Comparison of ENCODE assay signal across 9 cellular contexts in the genomic region with DNA sequence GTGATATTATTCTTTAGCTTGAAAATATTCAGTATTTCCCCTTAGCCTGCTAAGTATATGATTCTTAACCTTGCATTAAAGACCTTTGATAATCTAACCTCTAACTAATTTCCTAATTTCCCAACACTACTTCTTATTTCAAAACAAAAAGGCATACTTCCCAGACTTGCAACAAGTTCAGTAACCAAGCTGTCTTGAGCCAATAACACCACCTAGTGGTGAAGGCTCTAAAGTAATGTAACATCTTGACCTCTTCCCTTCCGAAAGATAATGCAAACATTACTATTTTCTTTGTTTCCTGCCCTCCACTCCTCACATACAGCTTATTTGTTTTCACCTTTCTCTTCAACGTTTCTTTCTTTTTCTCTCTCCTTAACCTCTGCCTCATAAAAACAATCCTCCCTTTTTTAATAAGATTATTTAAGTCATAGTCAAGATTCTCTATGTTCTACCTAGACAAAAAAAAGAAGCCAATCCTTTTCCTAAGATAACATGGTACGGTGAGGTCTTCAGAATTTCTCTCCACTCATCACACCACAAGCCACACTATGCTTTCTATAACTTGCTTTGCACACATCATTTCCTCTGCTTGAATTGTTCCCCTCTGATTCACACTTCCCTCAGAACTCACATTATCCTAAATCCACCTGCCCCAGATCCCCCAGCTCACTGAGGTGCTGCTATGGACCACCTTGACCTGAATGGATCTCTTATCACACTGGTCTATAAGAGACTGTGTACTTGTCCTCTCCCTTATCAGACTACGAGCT. TPM values are rescaled to one million over a fixed set of nuclear protein-coding genes. Genes with fewer than 3 reads are reported as not detected.
DNase-seq lines count a peak whose midpoint lies in the region; ATAC-seq and TF ChIP-seq lines count a peak whose summit lies in the region.
"Had no signal": no experiment of that assay in that cellular context is flagged by ENCODE, and none has a peak within 500 bp of the region (broad histone marks: within the 10 kb centered on the region; RNA-seq: fewer than 3 reads in every experiment).

No MANE protein-coding gene starts in this region.

- H3K9ac ChIP-seq in IMR-90 (ENCODE audit: low read depth, low read length), result no peak overlapping the region

- BruUV-seq in IMR-90 (replicated peaks; lab: Mats Ljungman, UMichigan), result no TSS peak

- ATAC-seq in IMR-90 (ENCODE audit: low read depth) (no peak), right lobe of liver (no peak)

- CTCF ChIA-PET in IMR-90 (lab: Yijun Ruan, JAX), result interaction anchor here (0.5 kb wide), 1 partner anchor 99 kb away, joined by 3 read pairs; no protein-coding TSS in a partner anchor

- TF ChIP-seq RAD21 in IMR-90 (IDR thresholded peaks at IDR 0.05; ENCODE audit: low read length), result peak; percentile 43; the same call in 1 of the 2 replicates

- H3K9me3 ChIP-seq in IMR-90 (ENCODE audit: control insufficient read depth, insufficient read depth, low read length) (peaks cover 4% of the 10 kb centered on the region; the same call in 1 of the 2 replicates), right lobe of liver (no peaks in the 10 kb centered on the region)
- H3K9me3 ChIP-seq: adrenal gland had no signal

- dilution Hi-C loops in IMR-90 (cut with HindIII; ENCODE audit: low sequenced_read_pairs, unreplicated experiment), result no loop called here

- DNase-seq in DMS53 treated with DMSO at 0.1 percent for 48 hours (lab: John Stamatoyannopoulos, UW; ENCODE audit: unreplicated experiment) (peak; percentile 9), IMR-90 (no peak), astrocyte of the hippocampus (ENCODE audit: low read depth, low spot score) (peak; percentile 61), right lobe of liver (no peak), NCI-H2081 treated with DMSO at 0.1 percent for 48 hours (lab: John Stamatoyannopoulos, UW) (no peak), DMS114 treated with DMSO at 0.1 percent for 48 hours (lab: John Stamatoyannopoulos, UW; ENCODE audit: unreplicated experiment) (no peak), AG08395 (ENCODE audit: low spot score) (no peak)
- DNase-seq in stimulated activated naive CD4-positive, alpha-beta T cell (lab: John Stamatoyannopoulos, UW), result no peak
- DNase-seq: adrenal gland had no signal

- H3K4me1 ChIP-seq in IMR-90 (ENCODE audit: control insufficient read depth, insufficient read depth, low read length), result peaks cover 2% of the 10 kb centered on the region; the same call in 1 of the 2 replicates
- H3K4me1 ChIP-seq in right lobe of liver, result peaks cover 0 to 7% (median 0%) of the 10 kb centered on the region in 4 donors

- TF ChIP-seq POLR2A in IMR-90 (IDR thresholded peaks at IDR 0.05; ENCODE audit: low read depth, low read length) (no peak), right lobe of liver (IDR thresholded peaks at IDR 0.05) (no peak)

- no peak overlapping the region for H4K8ac ChIP-seq in IMR-90 (ENCODE audit: low read depth in 2 of 2, low read length in 2 of 2)

- H3K9me1 ChIP-seq in IMR-90 (ENCODE audit: insufficient read depth, low read length), result 0 out of 2 replicates have a peak, but pooled peaks cover 6% of the 10 kb centered on the region

- H2BK120ac ChIP-seq in IMR-90 (ENCODE audit: low read depth, low read length), result no peak overlapping the region

- H3K4ac ChIP-seq in IMR-90 (ENCODE audit: low read depth, low read length), result no peak overlapping the region

- no peak overlapping the region for H2BK15ac ChIP-seq in IMR-90 (ENCODE audit: low read depth, low read length)

- H2BK5ac ChIP-seq in IMR-90 (ENCODE audit: low read depth, low read length, poor library complexity, severe bottlenecking), result peak overlapping the region; percentile 12

- peak overlapping the region; percentile 18 for H3K14ac ChIP-seq in IMR-90 (replicated peaks; ENCODE audit: low read depth, low read length)

- intact Hi-C loops in IMR-90 (cut with micrococcal nuclease) (loop anchor here (10.0 kb wide), 4 partner anchors 425 to 1185 kb away; no protein-coding TSS in a partner anchor), right lobe of liver (cut with DNase I) (no loop called here)

- peak overlapping the region; percentile 47; the same call in 1 of the 2 replicates for H2AK5ac ChIP-seq in IMR-90 (ENCODE audit: low read depth, low read length)

- H3K27ac ChIP-seq in IMR-90 (ENCODE audit: insufficient read depth, low read length) (no peak overlapping the region), right lobe of liver (no peak overlapping the region)
- H3K27ac ChIP-seq: adrenal gland had no signal

- no peak overlapping the region for H2AK9ac ChIP-seq in IMR-90 (replicated peaks; ENCODE audit: low read depth, low read length, poor library complexity)

- POLR2A ChIA-PET in IMR-90 (lab: Charles Lee; ENCODE audit: unreplicated experiment), result interaction anchor here (0.6 to 0.7 kb wide), 2 partner anchors 307 to 423 kb away, joined by 3 read pairs; no protein-coding TSS in a partner anchor

- 83% methylated on average over 1 of the region's 4 CpGs; no CpG with 5 or more reads in 1 of the 2 experiments for WGBS in IMR-90 (ENCODE audit: extremely low coverage in 2 of 2, insufficient read length in 1 of 2), 2 experiments
- WGBS in right lobe of liver (ENCODE audit: insufficient coverage, low coverage, low lambda C conversion rate, missing lambda C conversion rate), result 68% methylated on average over 4 of the region's 4 CpGs

- H4K91ac ChIP-seq in IMR-90 (ENCODE audit: insufficient read depth, low read depth, low read length), result no peak overlapping the region

- H3K79me1 ChIP-seq in IMR-90 (ENCODE audit: low read depth in 1 of 2, low read length in 2 of 2), result peaks cover 0 to 23% of the 10 kb centered on the region in 2 experiments; a peak in 2 of 4 replicates

- no peak overlapping the region for H3K18ac ChIP-seq in IMR-90 (ENCODE audit: low read depth, low read length)

- H3K4me2 ChIP-seq in IMR-90 (ENCODE audit: low read depth, low read length), result peak overlapping the region; percentile 33; the same call in 1 of the 2 replicates

- H3K23ac ChIP-seq in IMR-90 (ENCODE audit: low read depth, low read length), result peak overlapping the region; percentile 49; the same call in 1 of the 2 replicates

- no peak overlapping the region for H3K56ac ChIP-seq in IMR-90 (ENCODE audit: extremely low read depth, insufficient read depth, low read length)

- H2AFZ ChIP-seq in IMR-90 (replicated peaks; ENCODE audit: low read length, poor library complexity), result no peak overlapping the region

- H3K27me3 ChIP-seq in IMR-90 (ENCODE audit: control insufficient read depth, insufficient read depth, low read length), result no peaks in the 10 kb centered on the region
- no peaks in the 10 kb centered on the region for H3K27me3 ChIP-seq in right lobe of liver

- no peak overlapping the region for H3K4me3 ChIP-seq in IMR-90 (ENCODE audit: insufficient read depth, low read depth, low read length)
- no peak overlapping the region for H3K4me3 ChIP-seq in right lobe of liver
- H3K4me3 ChIP-seq: adrenal gland had no signal

- peaks cover 80% of the 10 kb centered on the region for H4K20me1 ChIP-seq in IMR-90 (ENCODE audit: insufficient read depth, low read length)

- peak; percentile 39 for TF ChIP-seq CTCF in IMR-90 (conservative IDR thresholded peaks at IDR 0.05; ENCODE audit: low read depth, low read length)
- peak; percentile 31 to 44 (median 41) for TF ChIP-seq CTCF in right lobe of liver (IDR thresholded peaks at IDR 0.05)

- peaks cover 10% of the 10 kb centered on the region for H3K36me3 ChIP-seq in IMR-90 (ENCODE audit: control insufficient read depth, insufficient read depth, low read length)
- H3K36me3 ChIP-seq in right lobe of liver, result no peaks in the 10 kb centered on the region
- H3K36me3 ChIP-seq: adrenal gland had no signal

- H4K5ac ChIP-seq in IMR-90 (ENCODE audit: low read depth, low read length), result no peak overlapping the region

- in situ Hi-C loops in IMR-90 (cut with MboI; ENCODE audit: low sequenced_read_pairs), result loop anchor here (10.0 kb wide), 1 partner anchor 885 kb away; no protein-coding TSS in a partner anchor

- H2BK20ac ChIP-seq in IMR-90 (ENCODE audit: low read depth, low read length), result no peak overlapping the region

TF ChIP-seq in IMR-90, 13 proteins besides CTCF, POLR2A, EP300 and RAD21:
- TF ChIP-seq CHD1 (IDR thresholded peaks at IDR 0.05; ENCODE audit: low read depth, low read length) (no peak), BHLHE40 (IDR thresholded peaks at IDR 0.05; ENCODE audit: low read depth, low read length) (no peak), NFE2L2 (IDR thresholded peaks at IDR 0.05; ENCODE audit: low read depth, low read length) (no peak), MAFK (IDR thresholded peaks at IDR 0.05; ENCODE audit: low read depth, low read length) (no peak), RCOR1 (IDR thresholded peaks at IDR 0.05; ENCODE audit: insufficient replicate concordance, low read length) (no peak), RFX5 (IDR thresholded peaks at IDR 0.05; ENCODE audit: low read depth, low read length) (no peak), SMC3 (IDR thresholded peaks at IDR 0.05; ENCODE audit: low read depth, low read length) (peak; percentile 17; the same call in 1 of the 2 replicates)

RNA-seq across cellular contexts. Expression of a gene that starts 3.5 kb away (rescaled TPM):
- total RNA-seq in IMR-90 (2012; rRNA removed), result 464 and 519 TPM in 2 replicates
- 156 and 171 TPM in 2 replicates for polyA plus RNA-seq in IMR-90 (2012; rRNA removed)
- 126 and 202 TPM in 2 replicates for polyA plus RNA-seq in IMR-90 (2012; cell fraction: cytosol; rRNA removed)
- 206 and 325 TPM in 2 replicates for polyA plus RNA-seq in IMR-90 (2012; cell fraction: nucleus; rRNA removed; ENCODE audit: low replicate concordance)
- total RNA-seq in right lobe of liver, result 100 to 1,000 TPM in 2 of 6 experiments, 10 to 100 TPM in 4; 32.9 to 173 (median 69.7) TPM

Comparison
In these comparisons a context has a peak if more than half of its experiments do, and no peak if none do; other contexts are left out.
1. DNase-seq: peak in DMS53 treated with DMSO at 0.1 percent for 48 hours (single experiment) and astrocyte of the hippocampus (single experiment); none in IMR-90 (single experiment), right lobe of liver (0 of 3), NCI-H2081 treated with DMSO at 0.1 percent for 48 hours (single experiment), DMS114 treated with DMSO at 0.1 percent for 48 hours (single experiment), stimulated activated naive CD4-positive, alpha-beta T cell (0 of 6) and AG08395 (single experiment).